22 cellular contexts compared by ENCODE assay signal in genomic region chr3:53970656-53971055, GRCh38.
DNase-seq lines count a peak whose midpoint lies in the region; ATAC-seq and TF ChIP-seq lines count a peak whose summit lies in the region.
"Had no signal": no experiment of that assay in that cellular context is flagged by ENCODE, and none has a peak within 500 bp of the region (broad histone marks: within the 10 kb centered on the region; RNA-seq: fewer than 3 reads in every experiment).

No MANE protein-coding gene starts in this region.

- H3K4me3 Mint-ChIP-seq in nephron progenitor cell, result no peak overlapping the region
- H3K4me3 Mint-ChIP-seq: activated B cell treated with CpG ODN at 0.5 μM for 24 hours; CD8-positive, alpha-beta T cell; stimulated activated naive CD8-positive, alpha-beta T cell treated with anti-CD3 and anti-CD28 coated beads, Interleukin-15, Interleukin-2, amounts not matched to agents 100 ng/mL and 50 ng/mL, for 24 hours; T-helper 2 cell treated with Interferon-gamma antibody and Interleukin-4, amounts not matched to agents 5 μg/mL and 100 μg/mL, for 36 hours had no signal

- peaks cover 17% of the 10 kb centered on the region for H3K4me1 Mint-ChIP-seq in nephron progenitor cell
- H3K4me1 Mint-ChIP-seq: activated B cell treated with CpG ODN at 0.5 μM for 24 hours had no signal

- H3K36me3 ChIP-seq in H7 (replicated peaks; ENCODE audit: control insufficient read depth, insufficient read depth, low read length) (no peaks in the 10 kb centered on the region), BE2C (no peaks in the 10 kb centered on the region)
- H3K36me3 ChIP-seq: brain microvascular endothelial cell, lower lobe of right lung, neutrophil, Peyer's patch, tibial artery had no signal

- TF ChIP-seq CTCF in fibroblast of pulmonary artery (IDR thresholded peaks at IDR 0.05; ENCODE audit: low read length, missing control alignments) (no peak), nephron progenitor cell (IDR thresholded peaks at IDR 0.05) (no peak), BE2C (IDR thresholded peaks at IDR 0.05; ENCODE audit: low read depth, low read length) (no peak)

- H3K36me3 Mint-ChIP-seq in nephron progenitor cell (ENCODE audit: low read depth), result no peaks in the 10 kb centered on the region
- H3K36me3 Mint-ChIP-seq: CD8-positive, alpha-beta T cell had no signal

- peaks cover 38% of the 10 kb centered on the region for H3K9me3 Mint-ChIP-seq in nephron progenitor cell

- H3K27me3 ChIP-seq in H7 (ENCODE audit: control insufficient read depth, insufficient read depth, low read length) (no peaks in the 10 kb centered on the region), BE2C (no peaks in the 10 kb centered on the region)
- H3K27me3 ChIP-seq: brain microvascular endothelial cell, neutrophil, Peyer's patch, tibial artery had no signal

- DNase-seq in H7, result peak; percentile 23
- DNase-seq in RKO (ENCODE audit: low spot score), result peak; percentile 4
- DNase-seq in fibroblast of pulmonary artery (ENCODE audit: low read depth), result peak; percentile 18
- DNase-seq in nephron progenitor cell, result peak; percentile 41
- no peak for DNase-seq in BE2C
- no peak for DNase-seq in GOT3 (lab: John Stamatoyannopoulos, UW)
- DNase-seq: activated B cell treated with CpG ODN at 0.5 μM for 24 hours; activated CD4-positive, alpha-beta T cell treated with anti-CD3 and anti-CD28 coated beads, Interleukin-2, amount 50 U/mL, for 48 hours; activated effector memory CD4-positive, alpha-beta T cell treated with Interleukin-2 at 50 U/mL for 16 hours; brain microvascular endothelial cell; CD8-positive, alpha-beta T cell; cortex of kidney; head of caudate nucleus; lower lobe of right lung; NCI-H510A; Peyer's patch; tibial artery had no signal

- H3K27ac Mint-ChIP-seq in nephron progenitor cell, result no peak overlapping the region
- H3K27ac Mint-ChIP-seq: activated B cell treated with CpG ODN at 0.5 μM for 24 hours; CD8-positive, alpha-beta T cell; stimulated activated naive CD8-positive, alpha-beta T cell treated with anti-CD3 and anti-CD28 coated beads, Interleukin-15, Interleukin-2, amounts not matched to agents 100 ng/mL and 50 ng/mL, for 24 hours; T-helper 2 cell treated with Interferon-gamma antibody and Interleukin-4, amounts not matched to agents 5 μg/mL and 100 μg/mL, for 36 hours had no signal

- H3K27me3 Mint-ChIP-seq in nephron progenitor cell (ENCODE audit: low read depth, poor library complexity), result peaks cover 2% of the 10 kb centered on the region
- H3K27me3 Mint-ChIP-seq: activated B cell treated with CpG ODN at 0.5 μM for 24 hours had no signal

- no peaks in the 10 kb centered on the region for H3K9me3 ChIP-seq in BE2C
- H3K9me3 ChIP-seq: neutrophil had no signal

- ATAC-seq in GM18498 (IDR thresholded peaks at IDR 0.05; ENCODE audit: unreplicated experiment) (no peak), GM21619 (IDR thresholded peaks at IDR 0.05; ENCODE audit: unreplicated experiment) (no peak)
- ATAC-seq: CD8-positive, alpha-beta T cell; lower lobe of right lung had no signal

- H3K4me1 ChIP-seq in BE2C, result no peaks in the 10 kb centered on the region
- H3K4me1 ChIP-seq: lower lobe of right lung, Peyer's patch, tibial artery had no signal

- H3K4me3 ChIP-seq in H7 (ENCODE audit: insufficient read depth, low read depth, low read length) (no peak overlapping the region), fibroblast of pulmonary artery (replicated peaks; ENCODE audit: low read depth, low read length) (no peak overlapping the region), BE2C (ENCODE audit: low read depth, low read length) (no peak overlapping the region)
- H3K4me3 ChIP-seq: lower lobe of right lung, Peyer's patch, tibial artery had no signal

Comparison
In these comparisons a context has a peak if more than half of its experiments do, and no peak if none do; other contexts are left out.
1. DNase-seq: peak in H7 (single experiment), RKO (single experiment), fibroblast of pulmonary artery (single experiment) and nephron progenitor cell (single experiment); none in BE2C (single experiment) and GOT3 (single experiment).